In genomic region chr17:77117415-77117814, GRCh38 we compare ENCODE assay signal across 19 cellular contexts. TPM values are rescaled to one million over a fixed set of nuclear protein-coding genes. Genes with fewer than 3 reads are reported as not detected.
A peak's percentile ranks its signal among the peaks of the same experiment; 100 is the strongest.
DNase-seq lines count a peak whose midpoint lies in the region; ATAC-seq and TF ChIP-seq lines count a peak whose summit lies in the region.
"Had no signal": no experiment of that assay in that cellular context is flagged by ENCODE, and none has a peak within 500 bp of the region (broad histone marks: within the 10 kb centered on the region; RNA-seq: fewer than 3 reads in every experiment).

No MANE protein-coding gene starts in this region.

- H3K4me3 ChIP-seq in heart right ventricle: no peak overlapping the region
- no peak overlapping the region for H3K4me3 ChIP-seq in parathyroid adenoma (ENCODE audit: low read depth, low read length)
- no peak overlapping the region for H3K4me3 ChIP-seq in uterus
- H3K4me3 ChIP-seq: BLaER1 treated with 17β-estradiol and CSF1 and Interleukin-3, amounts not matched to agents 10 nM and 100 nM; GM12878; hepatocyte had no signal

- 90 to 95% methylated on average over 4 of the region's 4 CpGs for WGBS in heart right ventricle, 2 donors

- no peaks in the 10 kb centered on the region for H3K27me3 ChIP-seq in heart right ventricle
- H3K27me3 ChIP-seq in parathyroid adenoma (ENCODE audit: control insufficient read depth, insufficient read depth, low read length): no peaks in the 10 kb centered on the region
- H3K27me3 ChIP-seq in uterus: no peaks in the 10 kb centered on the region
- H3K27me3 ChIP-seq: BLaER1 treated with 17β-estradiol and CSF1 and Interleukin-3, amounts not matched to agents 10 nM and 100 nM; hepatocyte had no signal

- H3K27ac ChIP-seq in heart right ventricle: peak overlapping the region; percentile 61 to 96 (median 86)
- H3K27ac ChIP-seq in parathyroid adenoma: peak overlapping the region; percentile 69
- peak overlapping the region; percentile 68 to 97 for H3K27ac ChIP-seq in uterus
- H3K27ac ChIP-seq: BLaER1 treated with 17β-estradiol and CSF1 and Interleukin-3, amounts not matched to agents 10 nM and 100 nM; hepatocyte had no signal

- peaks cover 22 to 74% (median 66%) of the 10 kb centered on the region in 9 donors for H3K4me1 ChIP-seq in heart right ventricle
- H3K4me1 ChIP-seq in parathyroid adenoma: no peaks in the 10 kb centered on the region
- peaks cover 9 to 14% of the 10 kb centered on the region in 2 donors for H3K4me1 ChIP-seq in uterus

- DNase-seq in heart right ventricle (no peak), left cardiac atrium (no peak), fibroblast of peridontal ligament (ENCODE audit: extremely low read depth) (peak; percentile 46), uterus (no peak), OCI-M1 (lab: John Stamatoyannopoulos, UW) (no peak)
- DNase-seq: activated CD4-positive, alpha-beta T cell treated with anti-CD3 and anti-CD28 coated beads, Interleukin-2, amount 50 U/mL, for 4 hours; activated naive CD4-positive, alpha-beta T cell treated with Interleukin-2 at 50 U/mL for 16 hours; activated T-cell treated with anti-CD3 and anti-CD28 coated beads for 4 hours; GDM1; Kasumi-1; NCI-H1092 treated with DMSO at 0.1 percent for 48 hours; NCI-H526 treated with DMSO at 0.1 percent for 48 hours; SIG-M5 had no signal

- no peak for TF ChIP-seq POLR2A in uterus (IDR thresholded peaks at IDR 0.05)

- no peaks in the 10 kb centered on the region for H3K79me2 ChIP-seq in parathyroid adenoma
- H3K79me2 ChIP-seq: hepatocyte had no signal

- H3K9ac ChIP-seq in parathyroid adenoma: no peak overlapping the region
- H3K9ac ChIP-seq: BLaER1 treated with 17β-estradiol and CSF1 and Interleukin-3, amounts not matched to agents 10 nM and 100 nM had no signal

- ATAC-seq in heart right ventricle (no peak), left cardiac atrium (no peak), GM19397 (IDR thresholded peaks at IDR 0.05; ENCODE audit: unreplicated experiment) (no peak), HG03139 (IDR thresholded peaks at IDR 0.05; ENCODE audit: unreplicated experiment) (no peak)
- ATAC-seq: GM12878 had no signal

- TF ChIP-seq CTCF in heart right ventricle (IDR thresholded peaks at IDR 0.05) (no peak), parathyroid adenoma (IDR thresholded peaks at IDR 0.05) (no peak), uterus (IDR thresholded peaks at IDR 0.05) (no peak)

- intact Hi-C loops in heart right ventricle (cut with DNase I) (no loop called here), left cardiac atrium (cut with DNase I) (no loop called here), uterus (cut with DNase I; ENCODE audit: low total_unique reads) (no loop called here)

- H3K36me3 ChIP-seq in heart right ventricle (no peaks in the 10 kb centered on the region), parathyroid adenoma (ENCODE audit: control insufficient read depth, insufficient read depth, low read length) (no peaks in the 10 kb centered on the region), uterus (no peaks in the 10 kb centered on the region)
- H3K36me3 ChIP-seq: BLaER1 treated with 17β-estradiol and CSF1 and Interleukin-3, amounts not matched to agents 10 nM and 100 nM had no signal

- no peak overlapping the region for H3K4me2 ChIP-seq in parathyroid adenoma (ENCODE audit: low read length)
- H3K4me2 ChIP-seq: hepatocyte had no signal

- H2AFZ ChIP-seq in parathyroid adenoma: no peak overlapping the region
- H2AFZ ChIP-seq: hepatocyte had no signal

- H3K9me3 ChIP-seq in heart right ventricle (no peaks in the 10 kb centered on the region), parathyroid adenoma (ENCODE audit: control insufficient read depth, low read length) (no peaks in the 10 kb centered on the region), uterus (no peaks in the 10 kb centered on the region)
- H3K9me3 ChIP-seq: BLaER1 treated with 17β-estradiol and CSF1 and Interleukin-3, amounts not matched to agents 10 nM and 100 nM had no signal

RNA-seq across cellular contexts. Expression of gene SEC14L1, which starts 23.4 kb away (rescaled TPM):
- total RNA-seq in heart right ventricle (10 to 100 TPM; 38.7 to 88.8 (median 55.3) TPM), left cardiac atrium (10 to 100 TPM; 71.6 to 82.2 TPM), uterus (100 to 1,000 TPM in 1 of 4 donors, 10 to 100 TPM in 3; 38.2 to 128 (median 42.6) TPM)
- 10 to 100 TPM; 36.1 to 42.3 TPM for polyA plus RNA-seq in heart right ventricle
